Comparison of ENCODE assay signal across 1 cellular context in the genomic region with DNA sequence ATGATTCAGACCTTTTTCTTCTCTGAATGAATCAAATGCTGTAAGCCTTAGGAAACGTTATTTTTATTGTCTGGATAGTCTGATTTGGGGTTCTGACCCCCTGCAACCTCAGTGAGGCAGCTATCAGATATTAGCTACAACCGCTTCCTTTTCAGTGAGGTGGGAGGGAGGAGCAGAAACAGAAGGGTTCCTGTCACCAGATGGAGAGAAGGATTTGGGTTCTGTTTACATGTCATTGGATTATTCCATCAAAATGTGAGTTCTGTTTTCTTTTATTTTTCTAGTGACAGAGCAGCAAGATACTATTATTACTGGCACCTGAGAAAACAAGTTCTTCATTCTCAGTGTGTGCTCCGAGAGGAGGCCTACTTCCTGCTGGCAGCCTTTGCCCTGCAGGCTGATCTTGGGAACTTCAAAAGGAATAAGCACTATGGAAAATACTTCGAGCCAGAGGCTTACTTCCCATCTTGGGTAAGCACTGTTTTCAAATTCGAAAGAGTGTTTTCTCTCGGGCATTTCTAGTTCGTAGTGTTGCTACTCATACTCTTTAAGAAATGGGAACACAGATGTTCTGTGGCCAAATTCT.
TF ChIP-seq lines count a peak whose summit lies in the region.

No MANE protein-coding gene starts in this region.

TF ChIP-seq in WTC11, 78 proteins besides CTCF, POLR2A, EP300 and RAD21 (continued from another document):
- TF ChIP-seq, protein P1, sequence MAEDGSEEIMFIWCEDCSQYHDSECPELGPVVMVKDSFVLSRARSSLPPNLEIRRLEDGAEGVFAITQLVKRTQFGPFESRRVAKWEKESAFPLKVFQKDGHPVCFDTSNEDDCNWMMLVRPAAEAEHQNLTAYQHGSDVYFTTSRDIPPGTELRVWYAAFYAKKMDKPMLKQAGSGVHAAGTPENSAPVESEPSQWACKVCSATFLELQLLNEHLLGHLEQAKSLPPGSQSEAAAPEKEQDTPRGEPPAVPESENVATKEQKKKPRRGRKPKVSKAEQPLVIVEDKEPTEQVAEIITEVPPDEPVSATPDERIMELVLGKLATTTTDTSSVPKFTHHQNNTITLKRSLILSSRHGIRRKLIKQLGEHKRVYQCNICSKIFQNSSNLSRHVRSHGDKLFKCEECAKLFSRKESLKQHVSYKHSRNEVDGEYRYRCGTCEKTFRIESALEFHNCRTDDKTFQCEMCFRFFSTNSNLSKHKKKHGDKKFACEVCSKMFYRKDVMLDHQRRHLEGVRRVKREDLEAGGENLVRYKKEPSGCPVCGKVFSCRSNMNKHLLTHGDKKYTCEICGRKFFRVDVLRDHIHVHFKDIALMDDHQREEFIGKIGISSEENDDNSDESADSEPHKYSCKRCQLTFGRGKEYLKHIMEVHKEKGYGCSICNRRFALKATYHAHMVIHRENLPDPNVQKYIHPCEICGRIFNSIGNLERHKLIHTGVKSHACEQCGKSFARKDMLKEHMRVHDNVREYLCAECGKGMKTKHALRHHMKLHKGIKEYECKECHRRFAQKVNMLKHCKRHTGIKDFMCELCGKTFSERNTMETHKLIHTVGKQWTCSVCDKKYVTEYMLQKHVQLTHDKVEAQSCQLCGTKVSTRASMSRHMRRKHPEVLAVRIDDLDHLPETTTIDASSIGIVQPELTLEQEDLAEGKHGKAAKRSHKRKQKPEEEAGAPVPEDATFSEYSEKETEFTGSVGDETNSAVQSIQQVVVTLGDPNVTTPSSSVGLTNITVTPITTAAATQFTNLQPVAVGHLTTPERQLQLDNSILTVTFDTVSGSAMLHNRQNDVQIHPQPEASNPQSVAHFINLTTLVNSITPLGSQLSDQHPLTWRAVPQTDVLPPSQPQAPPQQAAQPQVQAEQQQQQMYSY (CRISPR knock-in tag; IDR thresholded peaks at IDR 0.05) = no peak
- TF ChIP-seq, protein P2, sequence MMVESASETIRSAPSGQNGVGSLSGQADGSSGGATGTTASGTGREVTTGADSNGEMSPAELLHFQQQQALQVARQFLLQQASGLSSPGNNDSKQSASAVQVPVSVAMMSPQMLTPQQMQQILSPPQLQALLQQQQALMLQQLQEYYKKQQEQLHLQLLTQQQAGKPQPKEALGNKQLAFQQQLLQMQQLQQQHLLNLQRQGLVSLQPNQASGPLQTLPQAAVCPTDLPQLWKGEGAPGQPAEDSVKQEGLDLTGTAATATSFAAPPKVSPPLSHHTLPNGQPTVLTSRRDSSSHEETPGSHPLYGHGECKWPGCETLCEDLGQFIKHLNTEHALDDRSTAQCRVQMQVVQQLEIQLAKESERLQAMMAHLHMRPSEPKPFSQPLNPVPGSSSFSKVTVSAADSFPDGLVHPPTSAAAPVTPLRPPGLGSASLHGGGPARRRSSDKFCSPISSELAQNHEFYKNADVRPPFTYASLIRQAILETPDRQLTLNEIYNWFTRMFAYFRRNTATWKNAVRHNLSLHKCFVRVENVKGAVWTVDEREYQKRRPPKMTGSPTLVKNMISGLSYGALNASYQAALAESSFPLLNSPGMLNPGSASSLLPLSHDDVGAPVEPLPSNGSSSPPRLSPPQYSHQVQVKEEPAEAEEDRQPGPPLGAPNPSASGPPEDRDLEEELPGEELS (CRISPR knock-in tag; IDR thresholded peaks at IDR 0.05) = no peak
- TF ChIP-seq TEAD1 (CRISPR knock-in tag; IDR thresholded peaks at IDR 0.05) (no peak), ZNF281 (CRISPR knock-in tag; IDR thresholded peaks at IDR 0.05) (no peak)
